Comparison of ENCODE assay signal across 1 cellular context in genomic region chr14:74712499-74713394, GRCh38.
A peak's percentile ranks its signal among the peaks of the same experiment; 100 is the strongest.
TF ChIP-seq lines count a peak whose summit lies in the region.

Gene AREL1, minus strand, starts transcription at chr14:74713080. Its CDS starts 27,465 bp downstream, at chr14:74685615.
Gene FCF1, plus strand, starts transcription at chr14:74713144. Its CDS starts 54 bp downstream, at chr14:74713198.

TF ChIP-seq in K562, 482 proteins besides CTCF, POLR2A, EP300 and RAD21 (continued from another document and continues in another):
- TF ChIP-seq E2F4 (CRISPR knock-in tag; IDR thresholded peaks at IDR 0.05; ENCODE audit: low read depth) (no peak), PTRF (tag; IDR thresholded peaks at IDR 0.05) (no peak), NFATC3 (IDR thresholded peaks at IDR 0.05) (no peak), ZNF324 (CRISPR knock-in tag; IDR thresholded peaks at IDR 0.05) (no peak), ARNT (IDR thresholded peaks at IDR 0.05) (no peak), ZNF444 (CRISPR knock-in tag; IDR thresholded peaks at IDR 0.05) (no peak), ZNF551 (CRISPR knock-in tag; IDR thresholded peaks at IDR 0.05) (no peak), ATF6 (CRISPR knock-in tag; IDR thresholded peaks at IDR 0.05) (no peak), CBX8 (IDR thresholded peaks at IDR 0.05; ENCODE audit: borderline replicate concordance, extremely low read depth, low read depth, low read length, poor library complexity, severe bottlenecking) (no peak), ZNF436 (CRISPR knock-in tag; IDR thresholded peaks at IDR 0.05) (no peak), TARDBP (IDR thresholded peaks at IDR 0.05) (no peak), RBM34 (IDR thresholded peaks at IDR 0.05; ENCODE audit: borderline replicate concordance, insufficient read depth, low read length) (no peak), TBP (optimal IDR thresholded peaks at IDR 0.05; ENCODE audit: low read depth, low read length) (peak; percentile 57), PHB2 (IDR thresholded peaks at IDR 0.05; ENCODE audit: low read depth) (no peak), FOXK2 (conservative IDR thresholded peaks at IDR 0.05 in 1 of 2, IDR thresholded peaks at IDR 0.05 in 1 of 2; ENCODE audit: low read depth in 2 of 2) (peak; percentile 88 to 91), SP1 (CRISPR knock-in tag; IDR thresholded peaks at IDR 0.05) (peak; percentile 43; the same call in 1 of the 2 replicates), KAT8 (IDR thresholded peaks at IDR 0.05; ENCODE audit: low read depth) (no peak), RFX5 (IDR thresholded peaks at IDR 0.05; ENCODE audit: low read depth, low read length) (no peak), ARID4B (CRISPR knock-in tag; IDR thresholded peaks at IDR 0.05) (peak; percentile 59), THRA (IDR thresholded peaks at IDR 0.05) (no peak), ATF7 (IDR thresholded peaks at IDR 0.05) (peak; percentile 72), U2AF2 (optimal IDR thresholded peaks at IDR 0.05; ENCODE audit: low read depth, low read length) (no peak), EHMT2 (IDR thresholded peaks at IDR 0.05) (no peak), WHSC1 (IDR thresholded peaks at IDR 0.05; ENCODE audit: low read length) (no peak), RBM17 (IDR thresholded peaks at IDR 0.05; ENCODE audit: borderline replicate concordance, low read depth, low read length) (no peak), NCOR1 (IDR thresholded peaks at IDR 0.05) (peak; percentile 21; the same call in 1 of the 2 replicates), VEZF1 (CRISPR knock-in tag; IDR thresholded peaks at IDR 0.05) (peak; percentile 42; the same call in 1 of the 2 replicates), SREBF1 (IDR thresholded peaks at IDR 0.05; ENCODE audit: borderline replicate concordance, low read depth, low read length) (no peak), CXXC5 (CRISPR knock-in tag; IDR thresholded peaks at IDR 0.05) (0 out of 2 replicates have a peak, but pooled peaks have one; percentile 44), USF2 (CRISPR knock-in tag; IDR thresholded peaks at IDR 0.05) (no peak), ZNF644 (tag; IDR thresholded peaks at IDR 0.05; ENCODE audit: low read depth) (no peak), TBL1XR1 (IDR thresholded peaks at IDR 0.05; ENCODE audit: low read length in 2 of 2) (peak in 1 of 2 experiments; percentile 89; a peak in 2 of 4 replicates), FOXK1 (CRISPR knock-in tag; IDR thresholded peaks at IDR 0.05; ENCODE audit: borderline replicate concordance) (no peak), CBFA2T2 (conservative IDR thresholded peaks at IDR 0.05) (no peak), ZNF398 (CRISPR knock-in tag; IDR thresholded peaks at IDR 0.05) (no peak), DIDO1 (tag; IDR thresholded peaks at IDR 0.05; ENCODE audit: low read depth) (peak; percentile 87; the same call in 1 of the 2 replicates), ZFP30 (CRISPR knock-in tag; IDR thresholded peaks at IDR 0.05; ENCODE audit: borderline replicate concordance) (no peak), PATZ1 (CRISPR knock-in tag; IDR thresholded peaks at IDR 0.05; ENCODE audit: borderline replicate concordance) (no peak), ILF3 (IDR thresholded peaks at IDR 0.05; ENCODE audit: borderline replicate concordance) (no peak), GATAD2B (IDR thresholded peaks at IDR 0.05; ENCODE audit: borderline replicate concordance) (no peak), ZFX (CRISPR knock-in tag; IDR thresholded peaks at IDR 0.05) (peak; percentile 62), ZNF764 (CRISPR knock-in tag; IDR thresholded peaks at IDR 0.05; ENCODE audit: low read depth) (no peak), AFF4 (CRISPR knock-in tag; IDR thresholded peaks at IDR 0.05) (no peak), FOXA3 (CRISPR knock-in tag; conservative IDR thresholded peaks at IDR 0.05 in 1 of 2, IDR thresholded peaks at IDR 0.05 in 1 of 2) (no peak), STAG1 (CRISPR knock-in tag; IDR thresholded peaks at IDR 0.05; ENCODE audit: borderline replicate concordance) (no peak), CBFB (CRISPR knock-in tag; IDR thresholded peaks at IDR 0.05) (no peak), PURB (CRISPR knock-in tag; IDR thresholded peaks at IDR 0.05; ENCODE audit: low read depth) (no peak), PRPF4 (IDR thresholded peaks at IDR 0.05; ENCODE audit: insufficient read depth, low read depth, low read length, poor library complexity, severe bottlenecking) (no peak), ZNF778 (CRISPR knock-in tag; IDR thresholded peaks at IDR 0.05) (no peak), ZNF79 (CRISPR knock-in tag; IDR thresholded peaks at IDR 0.05; ENCODE audit: low read depth) (no peak)
